Comparison of ENCODE assay signal across 6 cellular contexts in genomic region chr11:69764918-69765317, GRCh38. TPM values are rescaled to one million over a fixed set of nuclear protein-coding genes. Genes with fewer than 3 reads are reported as not detected.
"Had no signal": no experiment of that assay in that cellular context is flagged by ENCODE, and none has a peak within 500 bp of the region (broad histone marks: within the 10 kb centered on the region; RNA-seq: fewer than 3 reads in every experiment).

No MANE protein-coding gene starts in this region.

RNA-seq across cellular contexts. Expression of gene FGF4, which starts 10.2 kb away (rescaled TPM):
- total RNA-seq: GM23248, HFFc6 had no signal
- polyA plus RNA-seq: GM23248 had no signal

RNA-seq across cellular contexts. Expression of gene FGF3, which starts 54.3 kb away (rescaled TPM):
- total RNA-seq: GM23248, H4, H7, H9, HFFc6 had no signal
- polyA plus RNA-seq: GM23248, GM23338 had no signal
